In the genomic region with DNA sequence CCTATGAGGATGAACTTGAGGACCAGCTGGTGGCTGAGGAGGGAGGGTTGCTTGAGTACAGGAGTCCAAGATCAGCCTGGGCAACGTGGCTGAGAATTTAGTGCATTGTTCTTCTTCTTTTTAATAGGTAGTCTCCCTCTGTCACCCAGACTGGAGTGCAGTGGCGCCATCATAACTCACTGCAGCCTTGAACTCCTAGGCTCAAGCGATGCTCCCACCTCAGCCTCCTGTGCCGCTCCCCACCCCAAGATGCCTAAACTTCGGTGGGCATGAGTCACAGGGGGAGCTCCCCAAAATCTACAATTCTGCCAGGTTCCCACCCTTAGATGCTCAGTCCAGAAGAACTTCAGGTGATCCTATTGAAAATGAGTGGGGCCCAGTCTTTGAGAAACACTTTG, we compare ENCODE assay signal across 17 cellular contexts. TPM values are rescaled to one million over a fixed set of nuclear protein-coding genes. Genes with fewer than 3 reads are reported as not detected.
A peak's percentile ranks its signal among the peaks of the same experiment; 100 is the strongest.
DNase-seq lines count a peak whose midpoint lies in the region; ATAC-seq and TF ChIP-seq lines count a peak whose summit lies in the region.
"Had no signal": no experiment of that assay in that cellular context is flagged by ENCODE, and none has a peak within 500 bp of the region (broad histone marks: within the 10 kb centered on the region; RNA-seq: fewer than 3 reads in every experiment).

No MANE protein-coding gene starts in this region.

- no peaks in the 10 kb centered on the region for H3K36me3 ChIP-seq in CD4-positive, CD25-positive, alpha-beta regulatory T cell (ENCODE audit: control insufficient read depth, insufficient read depth, low read length)
- H3K36me3 ChIP-seq in right lobe of liver = no peaks in the 10 kb centered on the region
- H3K36me3 ChIP-seq: BLaER1 treated with 17β-estradiol and CSF1 and Interleukin-3, amounts not matched to agents 10 nM and 100 nM; MG63 had no signal

- no peak for TF ChIP-seq CTCF in right lobe of liver (IDR thresholded peaks at IDR 0.05)

- peak overlapping the region; percentile 70 for H3K27ac Mint-ChIP-seq in T-helper 2 cell treated with Interferon-gamma antibody and Interleukin-4, amounts not matched to agents 5 μg/mL and 100 μg/mL, for 36 hours
- peak overlapping the region in 2 of 3 donors; percentile 0 to 88 for H3K27ac Mint-ChIP-seq in CD4-positive, CD25-positive, alpha-beta regulatory T cell
- no peak overlapping the region for H3K27ac Mint-ChIP-seq in activated naive CD4-positive, alpha-beta T cell treated with anti-CD3 and anti-CD28 coated beads, Interleukin-2, amount 50 U/mL, for 72 hours

- peaks cover 24% of the 10 kb centered on the region for H3K4me1 ChIP-seq in CD4-positive, CD25-positive, alpha-beta regulatory T cell (ENCODE audit: control insufficient read depth, insufficient read depth, low read length, poor library complexity, severe bottlenecking)
- peaks cover 0 to 47% (median 23%) of the 10 kb centered on the region in 4 donors for H3K4me1 ChIP-seq in right lobe of liver

- no peak for ATAC-seq in CD4-positive, CD25-positive, alpha-beta regulatory T cell (ENCODE audit: low read depth in 2 of 2)
- no peak for ATAC-seq in right lobe of liver
- ATAC-seq in activated naive CD4-positive, alpha-beta T cell treated with anti-CD3 and anti-CD28 coated beads, Interleukin-2, amount 50 U/mL, for 72 hours = no peak
- ATAC-seq in HG02759 (IDR thresholded peaks at IDR 0.05; ENCODE audit: unreplicated experiment) = no peak

- peaks cover 11% of the 10 kb centered on the region for H3K27me3 Mint-ChIP-seq in T-helper 2 cell treated with Interferon-gamma antibody and Interleukin-4, amounts not matched to agents 5 μg/mL and 100 μg/mL, for 36 hours (ENCODE audit: low read depth)
- H3K27me3 Mint-ChIP-seq in CD4-positive, CD25-positive, alpha-beta regulatory T cell = peaks cover 4% of the 10 kb centered on the region

- peaks cover under 1% of the 10 kb centered on the region for H3K27me3 ChIP-seq in CD4-positive, CD25-positive, alpha-beta regulatory T cell (ENCODE audit: control insufficient read depth, insufficient read depth, low read length)
- H3K27me3 ChIP-seq in right lobe of liver = no peaks in the 10 kb centered on the region
- H3K27me3 ChIP-seq: BLaER1 treated with 17β-estradiol and CSF1 and Interleukin-3, amounts not matched to agents 10 nM and 100 nM; MG63 had no signal

- H3K4me3 ChIP-seq in CD4-positive, CD25-positive, alpha-beta regulatory T cell (ENCODE audit: low read depth, low read length) = peak overlapping the region; percentile 60
- no peak overlapping the region for H3K4me3 ChIP-seq in right lobe of liver
- H3K4me3 ChIP-seq: BLaER1 treated with 17β-estradiol and CSF1 and Interleukin-3, amounts not matched to agents 10 nM and 100 nM; MG63 had no signal

- intact Hi-C loops in right lobe of liver (cut with DNase I) = no loop called here

- peaks cover 28% of the 10 kb centered on the region for H3K4me1 Mint-ChIP-seq in T-helper 2 cell treated with Interferon-gamma antibody and Interleukin-4, amounts not matched to agents 5 μg/mL and 100 μg/mL, for 36 hours (ENCODE audit: low read depth)
- peaks cover 8 to 34% (median 25%) of the 10 kb centered on the region in 4 donors for H3K4me1 Mint-ChIP-seq in CD4-positive, CD25-positive, alpha-beta regulatory T cell

- H3K4me3 Mint-ChIP-seq in T-helper 2 cell treated with Interferon-gamma antibody and Interleukin-4, amounts not matched to agents 5 μg/mL and 100 μg/mL, for 36 hours = peak overlapping the region; percentile 58
- H3K4me3 Mint-ChIP-seq in CD4-positive, CD25-positive, alpha-beta regulatory T cell = peak overlapping the region in 2 of 4 donors; percentile 15 to 50

- DNase-seq in T-helper 2 cell treated with Interferon-gamma antibody and Interleukin-4, amounts not matched to agents 5 μg/mL and 100 μg/mL, for 36 hours (ENCODE audit: low spot score) = no peak
- no peak for DNase-seq in T-helper 2 cell
- DNase-seq in CD4-positive, CD25-positive, alpha-beta regulatory T cell = no peak
- peak; percentile 41 for DNase-seq in activated CD8-positive, alpha-beta memory T cell treated with anti-CD3 and anti-CD28 coated beads, Interleukin-2, amount 50 U/mL, for 48 hours
- DNase-seq in right lobe of liver = peak in 1 of 3 donors; percentile 28
- DNase-seq in EL = no peak
- no peak for DNase-seq in activated naive CD4-positive, alpha-beta T cell treated with anti-CD3 and anti-CD28 coated beads, Interleukin-2, amount 50 U/mL, for 72 hours (ENCODE audit: low spot score in 2 of 2)
- DNase-seq: 8988T, H7, MG63, NCI-H1105 treated with DMSO at 0.1 percent for 48 hours, NCI-H187, NCI-H446 treated with DMSO at 0.1 percent for 48 hours, NCI-H774 had no signal

- H3K27ac ChIP-seq in CD4-positive, CD25-positive, alpha-beta regulatory T cell (ENCODE audit: insufficient read depth, low read length, poor library complexity, severe bottlenecking) = peak overlapping the region; percentile 52
- peak overlapping the region in 2 of 3 donors; percentile 74 to 86 for H3K27ac ChIP-seq in right lobe of liver
- H3K27ac ChIP-seq: BLaER1 treated with 17β-estradiol and CSF1 and Interleukin-3, amounts not matched to agents 10 nM and 100 nM; KMS-11 had no signal

- no peaks in the 10 kb centered on the region for H3K9me3 ChIP-seq in CD4-positive, CD25-positive, alpha-beta regulatory T cell (ENCODE audit: control insufficient read depth in 2 of 2, low read length in 2 of 2)
- no peaks in the 10 kb centered on the region for H3K9me3 ChIP-seq in right lobe of liver
- H3K9me3 ChIP-seq: MG63 had no signal

- peaks cover 10% of the 10 kb centered on the region for H3K9me3 Mint-ChIP-seq in T-helper 2 cell treated with Interferon-gamma antibody and Interleukin-4, amounts not matched to agents 5 μg/mL and 100 μg/mL, for 36 hours
- H3K9me3 Mint-ChIP-seq in CD4-positive, CD25-positive, alpha-beta regulatory T cell = no peaks in the 10 kb centered on the region
- H3K9me3 Mint-ChIP-seq in activated naive CD4-positive, alpha-beta T cell treated with anti-CD3 and anti-CD28 coated beads, Interleukin-2, amount 50 U/mL, for 72 hours = no peaks in the 10 kb centered on the region

- no peak for TF ChIP-seq POLR2A in right lobe of liver (IDR thresholded peaks at IDR 0.05)

- 74% methylated on average over 4 of the region's 5 CpGs for WGBS in right lobe of liver (ENCODE audit: insufficient coverage, low coverage, low lambda C conversion rate, missing lambda C conversion rate)

- peaks cover 2% of the 10 kb centered on the region for H3K36me3 Mint-ChIP-seq in T-helper 2 cell treated with Interferon-gamma antibody and Interleukin-4, amounts not matched to agents 5 μg/mL and 100 μg/mL, for 36 hours (ENCODE audit: low read depth)
- no peaks in the 10 kb centered on the region for H3K36me3 Mint-ChIP-seq in CD4-positive, CD25-positive, alpha-beta regulatory T cell
- no peaks in the 10 kb centered on the region for H3K36me3 Mint-ChIP-seq in activated naive CD4-positive, alpha-beta T cell treated with anti-CD3 and anti-CD28 coated beads, Interleukin-2, amount 50 U/mL, for 72 hours

RNA-seq across cellular contexts. Expression of gene FAM50B, which starts 21.4 kb away (rescaled TPM):
- 6.0 TPM for total RNA-seq in CD4-positive, CD25-positive, alpha-beta regulatory T cell
- 10 to 100 TPM; 17.3 to 23.8 (median 21.8) TPM for polyA plus RNA-seq in CD4-positive, CD25-positive, alpha-beta regulatory T cell
- total RNA-seq in right lobe of liver = 10 to 100 TPM in 1 of 6 experiments, 1 to 10 TPM in 5; 3.6 to 11.1 (median 8.5) TPM
- 1 to 10 TPM; 5.7 to 7.5 TPM for total RNA-seq in activated naive CD4-positive, alpha-beta T cell treated with anti-CD3 and anti-CD28 coated beads, Interleukin-2, amount 50 U/mL, for 72 hours

Comparison
In these comparisons a context has a peak if more than half of its experiments do, and no peak if none do; other contexts are left out.
1. H3K27ac Mint-ChIP-seq: peak in T-helper 2 cell treated with Interferon-gamma antibody and Interleukin-4, amounts not matched to agents 5 μg/mL and 100 μg/mL, for 36 hours (single experiment) and CD4-positive, CD25-positive, alpha-beta regulatory T cell (2 of 3); none in activated naive CD4-positive, alpha-beta T cell treated with anti-CD3 and anti-CD28 coated beads, Interleukin-2, amount 50 U/mL, for 72 hours (0 of 2).